Comparison of ENCODE assay signal across 21 cellular contexts in genomic region chr14:69741055-69741454, GRCh38. TPM values are rescaled to one million over a fixed set of nuclear protein-coding genes. Genes with fewer than 3 reads are reported as not detected.
"Had no signal": no experiment of that assay in that cellular context is flagged by ENCODE, and none has a peak within 500 bp of the region (broad histone marks: within the 10 kb centered on the region; RNA-seq: fewer than 3 reads in every experiment).

No MANE protein-coding gene starts in this region.

- H3K36me3 ChIP-seq: breast epithelium, gastrocnemius medialis, heart right ventricle, tibial nerve had no signal

- H3K36me3 Mint-ChIP-seq: natural killer cell had no signal

- H3K27me3 ChIP-seq: breast epithelium, gastrocnemius medialis, heart right ventricle, tibial nerve had no signal

- H3K27me3 Mint-ChIP-seq: activated CD4-positive, alpha-beta memory T cell treated with anti-CD3 and anti-CD28 coated beads for 36 hours; activated naive CD8-positive, alpha-beta T cell treated with anti-CD3 and anti-CD28 coated beads, Interleukin-2, amount 10 ng/mL, durations not matched to agents 7 days and 5 days; progenitor cell of endocrine pancreas had no signal

- H3K4me1 ChIP-seq: breast epithelium, gastrocnemius medialis, heart right ventricle, tibial nerve had no signal

- H3K9me3 Mint-ChIP-seq: activated T-cell treated with anti-CD3 and anti-CD28 coated beads, Interleukin-2, amount 50 U/mL, for 72 hours; natural killer cell had no signal

- H3K27ac ChIP-seq: breast epithelium, gastrocnemius medialis, heart right ventricle, tibial nerve had no signal

- H3K4me3 Mint-ChIP-seq: activated CD4-positive, alpha-beta memory T cell treated with anti-CD3 and anti-CD28 coated beads for 36 hours; activated naive CD8-positive, alpha-beta T cell treated with anti-CD3 and anti-CD28 coated beads, Interleukin-2, amount 10 ng/mL, durations not matched to agents 7 days and 5 days; activated T-cell treated with anti-CD3 and anti-CD28 coated beads, Interleukin-2, amount 50 U/mL, for 72 hours; natural killer cell; stimulated activated naive B cell treated with anti-CD40 and anti-IgM and Interleukin-4, amounts not matched to agents 10 μg/mL and 1 μg/mL and 100 μg/mL, for 72 hours; T-helper 2 cell treated with Interferon-gamma antibody and Interleukin-4, amounts not matched to agents 5 μg/mL and 100 μg/mL, for 36 hours had no signal

- H3K27ac Mint-ChIP-seq: activated CD4-positive, alpha-beta memory T cell treated with anti-CD3 and anti-CD28 coated beads for 36 hours; activated naive CD8-positive, alpha-beta T cell treated with anti-CD3 and anti-CD28 coated beads, Interleukin-2, amount 10 ng/mL, durations not matched to agents 7 days and 5 days; activated T-cell treated with anti-CD3 and anti-CD28 coated beads, Interleukin-2, amount 50 U/mL, for 72 hours; natural killer cell; stimulated activated naive B cell treated with anti-CD40 and anti-IgM and Interleukin-4, amounts not matched to agents 10 μg/mL and 1 μg/mL and 100 μg/mL, for 72 hours; T-helper 2 cell treated with Interferon-gamma antibody and Interleukin-4, amounts not matched to agents 5 μg/mL and 100 μg/mL, for 36 hours had no signal

- H3K4me1 Mint-ChIP-seq: natural killer cell; stimulated activated naive B cell treated with anti-CD40 and anti-IgM and Interleukin-4, amounts not matched to agents 10 μg/mL and 1 μg/mL and 100 μg/mL, for 72 hours had no signal

- H3K4me3 ChIP-seq: breast epithelium, gastrocnemius medialis, heart right ventricle, tibial nerve had no signal

- ATAC-seq: activated CD4-positive, CD25-positive, alpha-beta regulatory T cell treated with anti-CD3 and anti-CD28 coated beads, Interleukin-2, amount 50 U/mL, for 24 hours; activated T-cell treated with anti-CD3 and anti-CD28 coated beads, Interleukin-2, amount 50 U/mL, for 72 hours; gastrocnemius medialis; heart right ventricle; natural killer cell; sciatic nerve; stimulated activated naive B cell treated with anti-CD40 and anti-IgM and Interleukin-4, amounts not matched to agents 10 μg/mL and 1 μg/mL and 100 μg/mL, for 72 hours had no signal

- DNase-seq: activated CD4-positive, alpha-beta memory T cell treated with anti-CD3 and anti-CD28 coated beads for 36 hours; activated naive CD8-positive, alpha-beta T cell treated with anti-CD3 and anti-CD28 coated beads, Interleukin-2, amount 10 ng/mL, durations not matched to agents 7 days and 5 days; activated T-cell treated with anti-CD3 and anti-CD28 coated beads, Interleukin-2, amount 50 U/mL, for 72 hours; aorta; gastrocnemius medialis; heart right ventricle; natural killer cell; stimulated activated CD4-positive, alpha-beta T cell treated with anti-CD3 and anti-CD28 coated beads, Interleukin-2, amount 100 ng/mL, for 24 hours; stimulated activated naive B cell treated with anti-CD40 and anti-IgM and Interleukin-4, amounts not matched to agents 10 μg/mL and 1 μg/mL and 100 μg/mL, for 72 hours; SW 1271 had no signal

- H3K9me3 ChIP-seq: breast epithelium, gastrocnemius medialis had no signal

RNA-seq across cellular contexts. Expression of gene SLC10A1, which starts 56.0 kb away (rescaled TPM):
- total RNA-seq: activated CD4-positive, alpha-beta memory T cell treated with anti-CD3 and anti-CD28 coated beads for 36 hours; activated naive CD8-positive, alpha-beta T cell treated with anti-CD3 and anti-CD28 coated beads, Interleukin-2, amount 10 ng/mL, durations not matched to agents 7 days and 5 days; activated T-cell treated with anti-CD3 and anti-CD28 coated beads, Interleukin-2, amount 50 U/mL, for 72 hours; aorta; breast epithelium; fibroblast of lung; heart right ventricle; kidney epithelial cell; lung microvascular endothelial cell; mononuclear cell; natural killer cell; progenitor cell of endocrine pancreas; sciatic nerve; subcutaneous adipose tissue; tibial nerve had no signal
- polyA plus RNA-seq: aorta, fibroblast of lung, heart right ventricle had no signal
